ENCODE assay signal across 28 cellular contexts in genomic region chr7:23098029-23098428, GRCh38.
"Had no signal": no experiment of that assay in that cellular context is flagged by ENCODE, and none has a peak within 500 bp of the region (broad histone marks: within the 10 kb centered on the region; RNA-seq: fewer than 3 reads in every experiment).

No MANE protein-coding gene starts in this region.

- H3K9me3 ChIP-seq: neutrophil, pancreas, prostate gland, right lobe of liver, suprapubic skin, testis, upper lobe of right lung, uterus had no signal

- H3K4me2 ChIP-seq: neural progenitor cell, smooth muscle cell had no signal

- DNase-seq: naive thymus-derived CD4-positive, alpha-beta T cell; natural killer cell; nucleus accumbens; pancreas; retina; right lobe of liver; spleen; stimulated activated CD4-positive, alpha-beta T cell treated with anti-CD3 and anti-CD28 coated beads, Interleukin-12 subunit alpha, Interleukin-12 subunit beta, amount 100 ng/mL, for 4 hours; stimulated activated CD4-positive, alpha-beta T cell treated with anti-CD3 and anti-CD28 coated beads, Interleukin-1b, Interleukin-23, amount 100 ng/mL, for 48 hours; stimulated activated CD4-positive, alpha-beta T cell treated with anti-CD3 and anti-CD28 coated beads, Interleukin-4, amount 100 ng/mL, for 1 hour; stimulated activated CD4-positive, alpha-beta T cell treated with anti-CD3 and anti-CD28 coated beads, Interleukin-4, amount 100 ng/mL, for 4 hours; stimulated activated CD8-positive, alpha-beta memory T cell treated with anti-CD3 and anti-CD28 coated beads, Interleukin-4, amount 100 ng/mL, for 48 hours; stimulated activated naive CD4-positive, alpha-beta T cell; stimulated activated naive CD8-positive, alpha-beta T cell treated with anti-CD3 and anti-CD28 coated beads, Interleukin-15, amount 100 ng/mL, for 72 hours; stimulated activated naive CD8-positive, alpha-beta T cell treated with anti-CD3 and anti-CD28 coated beads, Interleukin-15, Interleukin-2, amounts not matched to agents 100 U/mL and 50 U/mL, for 24 hours; substantia nigra; testis; tibial artery; upper lobe of right lung; uterus had no signal

- H2AFZ ChIP-seq: neural progenitor cell had no signal

- H3K36me3 ChIP-seq: neural progenitor cell, neutrophil, pancreas, prostate gland, right atrium auricular region, right lobe of liver, spleen, suprapubic skin, tibial artery, upper lobe of right lung, uterus had no signal

- H3K27ac ChIP-seq: neural progenitor cell, neutrophil, pancreas, prostate gland, right atrium auricular region, right lobe of liver, skin epidermis, spleen, suprapubic skin, testis, tibial artery, upper lobe of right lung, uterus had no signal

- H3K9ac ChIP-seq: neural progenitor cell had no signal

- H3K27me3 ChIP-seq: neural progenitor cell, pancreas, right atrium auricular region, right lobe of liver, spleen, suprapubic skin, testis, tibial artery, upper lobe of right lung, uterus had no signal

- ATAC-seq: naive thymus-derived CD4-positive, alpha-beta T cell; natural killer cell; pancreas; right lobe of liver; stimulated activated memory B cell treated with anti-CD40 and anti-IgM and Interleukin-4, amounts not matched to agents 10 μg/mL and 1 μg/mL and 100 μg/mL, for 72 hours; stimulated activated naive CD8-positive, alpha-beta T cell treated with anti-CD3 and anti-CD28 coated beads, Interleukin-15, amount 100 ng/mL, for 72 hours; upper lobe of right lung had no signal

- H3K4me3 ChIP-seq: neural progenitor cell, pancreas, prostate gland, right atrium auricular region, right lobe of liver, skin epidermis, smooth muscle cell, spleen, suprapubic skin, testis, tibial artery, upper lobe of right lung, uterus had no signal

- H3K4me1 ChIP-seq: neural progenitor cell, pancreas, prostate gland, right atrium auricular region, right lobe of liver, spleen, suprapubic skin, testis, tibial artery, upper lobe of right lung, uterus had no signal
